Comparison of ENCODE assay signal across 1 cellular context in the genomic region with DNA sequence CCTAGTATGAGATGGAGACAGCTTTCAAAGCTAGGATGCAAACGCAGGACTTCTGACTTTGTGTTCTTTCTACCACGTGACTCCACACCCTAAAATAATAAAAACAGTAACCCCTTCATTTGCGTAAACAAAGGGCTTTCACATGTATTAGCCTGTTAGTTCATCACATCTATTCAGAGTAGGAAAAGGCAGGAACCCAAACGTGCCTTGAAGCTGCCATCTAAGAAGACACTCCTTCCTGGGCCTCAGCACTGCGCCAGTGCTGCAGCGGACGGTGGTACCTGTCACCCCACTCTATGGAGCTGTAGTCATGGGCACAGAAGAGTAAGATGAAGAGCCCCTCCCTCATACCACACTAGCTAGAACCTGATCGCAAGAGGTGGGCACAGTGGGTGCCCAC.
TF ChIP-seq lines count a peak whose summit lies in the region.

No MANE protein-coding gene starts in this region.

TF ChIP-seq in IMR-90, 13 proteins besides CTCF, POLR2A, EP300 and RAD21:
- TF ChIP-seq RCOR1 (IDR thresholded peaks at IDR 0.05; ENCODE audit: insufficient replicate concordance, low read length) = no peak
- TF ChIP-seq NFE2L2 (IDR thresholded peaks at IDR 0.05; ENCODE audit: low read depth, low read length) = no peak
- TF ChIP-seq MAFK (IDR thresholded peaks at IDR 0.05; ENCODE audit: low read depth, low read length) = no peak
- no peak for TF ChIP-seq MXI1 (IDR thresholded peaks at IDR 0.05; ENCODE audit: borderline replicate concordance, low read depth, low read length)
- TF ChIP-seq FOS (IDR thresholded peaks at IDR 0.05; ENCODE audit: low read depth, low read length) = no peak
- TF ChIP-seq RFX5 (IDR thresholded peaks at IDR 0.05; ENCODE audit: low read depth, low read length) = no peak
- TF ChIP-seq, protein P1, sequence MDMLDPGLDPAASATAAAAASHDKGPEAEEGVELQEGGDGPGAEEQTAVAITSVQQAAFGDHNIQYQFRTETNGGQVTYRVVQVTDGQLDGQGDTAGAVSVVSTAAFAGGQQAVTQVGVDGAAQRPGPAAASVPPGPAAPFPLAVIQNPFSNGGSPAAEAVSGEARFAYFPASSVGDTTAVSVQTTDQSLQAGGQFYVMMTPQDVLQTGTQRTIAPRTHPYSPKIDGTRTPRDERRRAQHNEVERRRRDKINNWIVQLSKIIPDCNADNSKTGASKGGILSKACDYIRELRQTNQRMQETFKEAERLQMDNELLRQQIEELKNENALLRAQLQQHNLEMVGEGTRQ (IDR thresholded peaks at IDR 0.05; ENCODE audit: low read depth, low read length) = no peak
- no peak for TF ChIP-seq SMC3 (IDR thresholded peaks at IDR 0.05; ENCODE audit: low read depth, low read length)
- no peak for TF ChIP-seq BHLHE40 (IDR thresholded peaks at IDR 0.05; ENCODE audit: low read depth, low read length)
- TF ChIP-seq CEBPB (IDR thresholded peaks at IDR 0.05; ENCODE audit: low read depth, low read length) = no peak
- TF ChIP-seq CHD1 (IDR thresholded peaks at IDR 0.05; ENCODE audit: low read depth, low read length) = no peak
- no peak for TF ChIP-seq MAZ (IDR thresholded peaks at IDR 0.05; ENCODE audit: borderline replicate concordance, low read depth, low read length)
- TF ChIP-seq, protein P2, sequence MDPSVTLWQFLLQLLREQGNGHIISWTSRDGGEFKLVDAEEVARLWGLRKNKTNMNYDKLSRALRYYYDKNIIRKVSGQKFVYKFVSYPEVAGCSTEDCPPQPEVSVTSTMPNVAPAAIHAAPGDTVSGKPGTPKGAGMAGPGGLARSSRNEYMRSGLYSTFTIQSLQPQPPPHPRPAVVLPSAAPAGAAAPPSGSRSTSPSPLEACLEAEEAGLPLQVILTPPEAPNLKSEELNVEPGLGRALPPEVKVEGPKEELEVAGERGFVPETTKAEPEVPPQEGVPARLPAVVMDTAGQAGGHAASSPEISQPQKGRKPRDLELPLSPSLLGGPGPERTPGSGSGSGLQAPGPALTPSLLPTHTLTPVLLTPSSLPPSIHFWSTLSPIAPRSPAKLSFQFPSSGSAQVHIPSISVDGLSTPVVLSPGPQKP (IDR thresholded peaks at IDR 0.05; ENCODE audit: borderline replicate concordance, low read depth, low read length) = no peak
